Comparison of ENCODE assay signal across 1 cellular context in the genomic region with DNA sequence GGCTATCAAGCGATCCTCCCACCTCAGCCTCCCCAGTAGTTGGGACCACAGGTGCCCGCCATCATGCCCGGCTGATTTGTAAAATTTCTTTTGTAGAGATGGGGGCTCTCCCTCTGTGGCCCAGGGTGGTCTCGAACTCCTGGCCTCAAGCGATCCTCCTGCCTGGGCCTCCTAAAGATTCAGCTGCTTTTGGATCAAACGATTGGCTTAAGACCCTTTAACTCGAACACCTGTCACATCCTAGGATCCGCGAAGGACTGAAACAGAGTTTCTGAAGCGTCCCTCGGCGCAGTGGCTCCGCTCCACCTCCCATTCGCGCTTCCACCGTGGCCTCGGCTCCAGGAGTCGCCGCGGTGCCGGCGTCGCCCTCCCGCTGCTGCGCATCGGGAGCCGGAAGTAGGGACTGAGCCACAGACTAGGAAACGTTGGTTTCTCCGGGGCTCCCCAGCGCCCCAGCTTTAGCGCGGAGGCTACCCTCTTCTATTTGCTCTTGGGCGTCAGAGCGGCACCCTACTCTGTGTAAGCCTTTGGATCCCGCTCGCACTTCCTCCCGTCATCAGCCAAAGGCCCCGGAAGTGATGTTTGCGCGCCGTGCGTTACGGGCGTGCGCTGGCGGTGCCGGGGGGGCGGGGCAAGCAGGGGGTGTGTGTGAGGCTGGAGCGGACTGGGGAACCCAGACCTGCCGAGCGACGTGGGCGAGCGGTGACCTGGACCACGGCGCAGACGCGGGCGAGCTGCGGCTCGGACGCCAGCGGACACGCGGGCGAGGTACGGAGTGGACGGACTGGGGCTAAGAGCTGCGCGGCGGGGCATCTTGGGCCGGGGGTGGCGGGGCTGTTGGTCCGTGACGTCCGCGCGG.
TF ChIP-seq lines count a peak whose summit lies in the region.

No MANE protein-coding gene starts in this region.

TF ChIP-seq in HepG2, 621 proteins besides CTCF, POLR2A, EP300 and RAD21 (continued from another document and continues in another):
- TF ChIP-seq KIAA2018 (CRISPR knock-in tag; IDR thresholded peaks at IDR 0.05; ENCODE audit: borderline replicate concordance) (no peak), DBP (CRISPR knock-in tag; IDR thresholded peaks at IDR 0.05; ENCODE audit: not compliant biosample characterization) (no peak), ZNF205 (CRISPR knock-in tag; IDR thresholded peaks at IDR 0.05) (0 out of 2 replicates have a peak, but pooled peaks have one; percentile 37), ZNF781 (CRISPR knock-in tag; IDR thresholded peaks at IDR 0.05; ENCODE audit: borderline replicate concordance, not compliant biosample characterization) (peak; percentile 47), ZIK1 (CRISPR knock-in tag; IDR thresholded peaks at IDR 0.05; ENCODE audit: borderline replicate concordance, low read depth) (no peak), TEAD3 (CRISPR knock-in tag; optimal IDR thresholded peaks at IDR 0.05; ENCODE audit: borderline replicate concordance) (no peak), TARDBP (CRISPR knock-in tag; IDR thresholded peaks at IDR 0.05) (peak; percentile 80), HNF4G (IDR thresholded peaks at IDR 0.05; ENCODE audit: borderline replicate concordance, low read depth, low read length) (no peak), HNF4G (CRISPR knock-in tag; IDR thresholded peaks at IDR 0.05; ENCODE audit: borderline replicate concordance, low read depth) (no peak), ZNF101 (CRISPR knock-in tag; IDR thresholded peaks at IDR 0.05; ENCODE audit: borderline replicate concordance, low read depth) (0 out of 2 replicates have a peak, but pooled peaks have one; percentile 32), GFI1 (CRISPR knock-in tag; IDR thresholded peaks at IDR 0.05; ENCODE audit: borderline replicate concordance) (no peak), NFYB (CRISPR knock-in tag; IDR thresholded peaks at IDR 0.05) (no peak), ZNF761 (CRISPR knock-in tag; conservative IDR thresholded peaks at IDR 0.05) (peak; percentile 78), ZNF878 (CRISPR knock-in tag; IDR thresholded peaks at IDR 0.05) (no peak), GMEB2 (CRISPR knock-in tag; IDR thresholded peaks at IDR 0.05; ENCODE audit: low read depth) (peak; percentile 88), PAF1 (CRISPR knock-in tag; IDR thresholded peaks at IDR 0.05) (no peak), NCOA2 (CRISPR knock-in tag; IDR thresholded peaks at IDR 0.05) (no peak), NCOA1 (CRISPR knock-in tag; IDR thresholded peaks at IDR 0.05) (no peak; the same call in 1 of the 2 replicates), IRF2 (CRISPR knock-in tag; IDR thresholded peaks at IDR 0.05) (no peak), KDM3A (CRISPR knock-in tag; IDR thresholded peaks at IDR 0.05; ENCODE audit: low read depth) (no peak), ZSCAN5A (CRISPR knock-in tag; IDR thresholded peaks at IDR 0.05; ENCODE audit: borderline replicate concordance) (0 out of 2 replicates have a peak, but pooled peaks have one; percentile 48), ZNF883 (CRISPR knock-in tag; IDR thresholded peaks at IDR 0.05; ENCODE audit: not compliant biosample characterization) (peak; percentile 50), ZKSCAN5 (CRISPR knock-in tag; IDR thresholded peaks at IDR 0.05) (no peak), ZNF510 (CRISPR knock-in tag; IDR thresholded peaks at IDR 0.05; ENCODE audit: low read depth) (peak; percentile 83; the same call in 1 of the 2 replicates), MXD3 (CRISPR knock-in tag; IDR thresholded peaks at IDR 0.05) (0 out of 2 replicates have a peak, but pooled peaks have one; percentile 60), SIX4 (CRISPR knock-in tag; IDR thresholded peaks at IDR 0.05) (no peak), TGIF2 (CRISPR knock-in tag; IDR thresholded peaks at IDR 0.05) (no peak), NFE2L1 (CRISPR knock-in tag; IDR thresholded peaks at IDR 0.05; ENCODE audit: borderline replicate concordance) (no peak), CAMTA2 (CRISPR knock-in tag; IDR thresholded peaks at IDR 0.05; ENCODE audit: borderline replicate concordance) (0 out of 2 replicates have a peak, but pooled peaks have one; percentile 24), ZNF569 (CRISPR knock-in tag; IDR thresholded peaks at IDR 0.05; ENCODE audit: borderline replicate concordance) (no peak), SRF (IDR thresholded peaks at IDR 0.05; ENCODE audit: low read depth, low read length) (no peak)
- TF ChIP-seq, protein P1, sequence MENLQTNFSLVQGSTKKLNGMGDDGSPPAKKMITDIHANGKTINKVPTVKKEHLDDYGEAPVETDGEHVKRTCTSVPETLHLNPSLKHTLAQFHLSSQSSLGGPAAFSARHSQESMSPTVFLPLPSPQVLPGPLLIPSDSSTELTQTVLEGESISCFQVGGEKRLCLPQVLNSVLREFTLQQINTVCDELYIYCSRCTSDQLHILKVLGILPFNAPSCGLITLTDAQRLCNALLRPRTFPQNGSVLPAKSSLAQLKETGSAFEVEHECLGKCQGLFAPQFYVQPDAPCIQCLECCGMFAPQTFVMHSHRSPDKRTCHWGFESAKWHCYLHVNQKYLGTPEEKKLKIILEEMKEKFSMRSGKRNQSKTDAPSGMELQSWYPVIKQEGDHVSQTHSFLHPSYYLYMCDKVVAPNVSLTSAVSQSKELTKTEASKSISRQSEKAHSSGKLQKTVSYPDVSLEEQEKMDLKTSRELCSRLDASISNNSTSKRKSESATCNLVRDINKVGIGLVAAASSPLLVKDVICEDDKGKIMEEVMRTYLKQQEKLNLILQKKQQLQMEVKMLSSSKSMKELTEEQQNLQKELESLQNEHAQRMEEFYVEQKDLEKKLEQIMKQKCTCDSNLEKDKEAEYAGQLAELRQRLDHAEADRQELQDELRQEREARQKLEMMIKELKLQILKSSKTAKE (CRISPR knock-in tag; IDR thresholded peaks at IDR 0.05; ENCODE audit: borderline replicate concordance) = peak; percentile 68
- TF ChIP-seq, protein P2, sequence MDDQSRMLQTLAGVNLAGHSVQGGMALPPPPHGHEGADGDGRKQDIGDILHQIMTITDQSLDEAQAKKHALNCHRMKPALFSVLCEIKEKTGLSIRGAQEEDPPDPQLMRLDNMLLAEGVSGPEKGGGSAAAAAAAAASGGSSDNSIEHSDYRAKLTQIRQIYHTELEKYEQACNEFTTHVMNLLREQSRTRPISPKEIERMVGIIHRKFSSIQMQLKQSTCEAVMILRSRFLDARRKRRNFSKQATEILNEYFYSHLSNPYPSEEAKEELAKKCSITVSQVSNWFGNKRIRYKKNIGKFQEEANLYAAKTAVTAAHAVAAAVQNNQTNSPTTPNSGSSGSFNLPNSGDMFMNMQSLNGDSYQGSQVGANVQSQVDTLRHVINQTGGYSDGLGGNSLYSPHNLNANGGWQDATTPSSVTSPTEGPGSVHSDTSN (CRISPR knock-in tag; IDR thresholded peaks at IDR 0.05; ENCODE audit: borderline replicate concordance) = no peak
- TF ChIP-seq, protein P3, sequence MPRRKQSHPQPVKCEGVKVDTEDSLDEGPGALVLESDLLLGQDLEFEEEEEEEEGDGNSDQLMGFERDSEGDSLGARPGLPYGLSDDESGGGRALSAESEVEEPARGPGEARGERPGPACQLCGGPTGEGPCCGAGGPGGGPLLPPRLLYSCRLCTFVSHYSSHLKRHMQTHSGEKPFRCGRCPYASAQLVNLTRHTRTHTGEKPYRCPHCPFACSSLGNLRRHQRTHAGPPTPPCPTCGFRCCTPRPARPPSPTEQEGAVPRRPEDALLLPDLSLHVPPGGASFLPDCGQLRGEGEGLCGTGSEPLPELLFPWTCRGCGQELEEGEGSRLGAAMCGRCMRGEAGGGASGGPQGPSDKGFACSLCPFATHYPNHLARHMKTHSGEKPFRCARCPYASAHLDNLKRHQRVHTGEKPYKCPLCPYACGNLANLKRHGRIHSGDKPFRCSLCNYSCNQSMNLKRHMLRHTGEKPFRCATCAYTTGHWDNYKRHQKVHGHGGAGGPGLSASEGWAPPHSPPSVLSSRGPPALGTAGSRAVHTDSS (CRISPR knock-in tag; conservative IDR thresholded peaks at IDR 0.05) = no peak
- TF ChIP-seq, protein P4, sequence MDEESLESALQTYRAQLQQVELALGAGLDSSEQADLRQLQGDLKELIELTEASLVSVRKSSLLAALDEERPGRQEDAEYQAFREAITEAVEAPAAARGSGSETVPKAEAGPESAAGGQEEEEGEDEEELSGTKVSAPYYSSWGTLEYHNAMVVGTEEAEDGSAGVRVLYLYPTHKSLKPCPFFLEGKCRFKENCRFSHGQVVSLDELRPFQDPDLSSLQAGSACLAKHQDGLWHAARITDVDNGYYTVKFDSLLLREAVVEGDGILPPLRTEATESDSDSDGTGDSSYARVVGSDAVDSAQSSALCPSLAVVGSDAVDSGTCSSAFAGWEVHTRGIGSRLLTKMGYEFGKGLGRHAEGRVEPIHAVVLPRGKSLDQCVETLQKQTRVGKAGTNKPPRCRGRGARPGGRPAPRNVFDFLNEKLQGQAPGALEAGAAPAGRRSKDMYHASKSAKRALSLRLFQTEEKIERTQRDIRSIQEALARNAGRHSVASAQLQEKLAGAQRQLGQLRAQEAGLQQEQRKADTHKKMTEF (CRISPR knock-in tag; IDR thresholded peaks at IDR 0.05) = peak; percentile 69
